1 cellular context compared by ENCODE assay signal in genomic region chr16:12584488-12585233, GRCh38.
TF ChIP-seq lines count a peak whose summit lies in the region.

No MANE protein-coding gene starts in this region.

TF ChIP-seq in HCT116, 20 proteins besides CTCF, POLR2A, EP300 and RAD21 (continued from another document):
- TF ChIP-seq, protein P1, sequence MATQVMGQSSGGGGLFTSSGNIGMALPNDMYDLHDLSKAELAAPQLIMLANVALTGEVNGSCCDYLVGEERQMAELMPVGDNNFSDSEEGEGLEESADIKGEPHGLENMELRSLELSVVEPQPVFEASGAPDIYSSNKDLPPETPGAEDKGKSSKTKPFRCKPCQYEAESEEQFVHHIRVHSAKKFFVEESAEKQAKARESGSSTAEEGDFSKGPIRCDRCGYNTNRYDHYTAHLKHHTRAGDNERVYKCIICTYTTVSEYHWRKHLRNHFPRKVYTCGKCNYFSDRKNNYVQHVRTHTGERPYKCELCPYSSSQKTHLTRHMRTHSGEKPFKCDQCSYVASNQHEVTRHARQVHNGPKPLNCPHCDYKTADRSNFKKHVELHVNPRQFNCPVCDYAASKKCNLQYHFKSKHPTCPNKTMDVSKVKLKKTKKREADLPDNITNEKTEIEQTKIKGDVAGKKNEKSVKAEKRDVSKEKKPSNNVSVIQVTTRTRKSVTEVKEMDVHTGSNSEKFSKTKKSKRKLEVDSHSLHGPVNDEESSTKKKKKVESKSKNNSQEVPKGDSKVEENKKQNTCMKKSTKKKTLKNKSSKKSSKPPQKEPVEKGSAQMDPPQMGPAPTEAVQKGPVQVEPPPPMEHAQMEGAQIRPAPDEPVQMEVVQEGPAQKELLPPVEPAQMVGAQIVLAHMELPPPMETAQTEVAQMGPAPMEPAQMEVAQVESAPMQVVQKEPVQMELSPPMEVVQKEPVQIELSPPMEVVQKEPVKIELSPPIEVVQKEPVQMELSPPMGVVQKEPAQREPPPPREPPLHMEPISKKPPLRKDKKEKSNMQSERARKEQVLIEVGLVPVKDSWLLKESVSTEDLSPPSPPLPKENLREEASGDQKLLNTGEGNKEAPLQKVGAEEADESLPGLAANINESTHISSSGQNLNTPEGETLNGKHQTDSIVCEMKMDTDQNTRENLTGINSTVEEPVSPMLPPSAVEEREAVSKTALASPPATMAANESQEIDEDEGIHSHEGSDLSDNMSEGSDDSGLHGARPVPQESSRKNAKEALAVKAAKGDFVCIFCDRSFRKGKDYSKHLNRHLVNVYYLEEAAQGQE (IDR thresholded peaks at IDR 0.05; ENCODE audit: low read depth), result no peak
- no peak for TF ChIP-seq CEBPB (IDR thresholded peaks at IDR 0.05; ENCODE audit: low read depth)
- TF ChIP-seq, protein P2, sequence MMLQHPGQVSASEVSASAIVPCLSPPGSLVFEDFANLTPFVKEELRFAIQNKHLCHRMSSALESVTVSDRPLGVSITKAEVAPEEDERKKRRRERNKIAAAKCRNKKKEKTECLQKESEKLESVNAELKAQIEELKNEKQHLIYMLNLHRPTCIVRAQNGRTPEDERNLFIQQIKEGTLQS (IDR thresholded peaks at IDR 0.05), result no peak
- TF ChIP-seq YY1 (IDR thresholded peaks at IDR 0.05; ENCODE audit: extremely low read depth, insufficient replicate concordance, low read depth, low read length), result no peak
- TF ChIP-seq POLR2AphosphoS5 (IDR thresholded peaks at IDR 0.05; ENCODE audit: low read depth, low read length), result no peak
- no peak for TF ChIP-seq FOSL1 (IDR thresholded peaks at IDR 0.05; ENCODE audit: low read depth)
- TF ChIP-seq ELF1 (IDR thresholded peaks at IDR 0.05; ENCODE audit: borderline replicate concordance, low read depth), result no peak
- no peak for TF ChIP-seq CBX3 (IDR thresholded peaks at IDR 0.05; ENCODE audit: low read depth)
- TF ChIP-seq SRF (IDR thresholded peaks at IDR 0.05; ENCODE audit: low read depth), result no peak
